8 cellular contexts compared by ENCODE assay signal in the genomic region with DNA sequence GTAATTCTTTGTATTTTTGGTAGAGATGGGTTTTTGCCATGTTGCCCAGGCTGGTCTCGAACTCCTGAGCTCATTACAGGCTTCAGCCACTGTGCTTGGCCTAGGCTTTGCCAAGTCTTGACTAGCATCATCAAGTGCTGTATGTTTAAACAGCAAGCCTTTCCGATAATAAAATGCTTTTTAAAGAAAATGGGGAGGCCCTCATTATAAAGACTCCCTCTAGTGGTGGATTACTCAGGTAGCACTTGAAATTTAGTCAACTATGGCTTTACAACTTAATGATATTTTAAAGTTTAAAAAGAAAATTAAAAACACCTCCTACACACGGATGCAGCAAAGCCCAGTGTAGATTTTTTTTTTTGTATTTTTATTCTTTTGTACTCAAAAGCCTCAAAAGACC.
DNase-seq lines count a peak whose midpoint lies in the region; ATAC-seq and TF ChIP-seq lines count a peak whose summit lies in the region.

No MANE protein-coding gene starts in this region.

- ATAC-seq in right lobe of liver (peak; percentile 27 to 45 (median 37)), HG02840 (IDR thresholded peaks at IDR 0.05; ENCODE audit: low FRiP score, unreplicated experiment) (no peak)

- H3K36me3 ChIP-seq in Caco-2 (ENCODE audit: control insufficient read depth, insufficient read depth, low read length): no peaks in the 10 kb centered on the region
- H3K36me3 ChIP-seq in adipocyte (ENCODE audit: control insufficient read depth, insufficient read depth, low read length, severe bottlenecking): no peaks in the 10 kb centered on the region
- H3K36me3 ChIP-seq in right lobe of liver: no peaks in the 10 kb centered on the region

- H3K36me3 Mint-ChIP-seq in Caco-2 (ENCODE audit: insufficient read depth, unreplicated experiment): no peaks in the 10 kb centered on the region

- TF ChIP-seq CTCF in Caco-2 (IDR thresholded peaks at IDR 0.05; ENCODE audit: insufficient read depth in 1 of 2, low read depth in 1 of 2, low read length in 1 of 2, severe bottlenecking in 1 of 2, unreplicated experiment in 1 of 2) (peak; percentile 39 to 54), right lobe of liver (IDR thresholded peaks at IDR 0.05) (peak; percentile 30 to 62 (median 57))

- H3K4me1 Mint-ChIP-seq in Caco-2 (ENCODE audit: low read depth, unreplicated experiment): no peaks in the 10 kb centered on the region

- TF ChIP-seq POLR2A in right lobe of liver (IDR thresholded peaks at IDR 0.05): no peak

- no peak overlapping the region for H3K4me3 Mint-ChIP-seq in Caco-2 (ENCODE audit: unreplicated experiment)

- WGBS in right lobe of liver (ENCODE audit: insufficient coverage, low coverage, low lambda C conversion rate, missing lambda C conversion rate): 12% methylated on average over 2 of the region's 3 CpGs

- no TSS peak for BruUV-seq in Caco-2 (replicated peaks; lab: Mats Ljungman, UMichigan)

- H3K9ac ChIP-seq in adipocyte (ENCODE audit: low read length): no peak overlapping the region

- POLR2A ChIA-PET in Caco-2 (lab: Charles Lee): no interaction called here

- H3K27me3 ChIP-seq in Caco-2 (replicated peaks; ENCODE audit: control insufficient read depth, insufficient read depth, low read length) (no peaks in the 10 kb centered on the region), adipocyte (replicated peaks; ENCODE audit: control insufficient read depth, insufficient read depth, low read length) (no peaks in the 10 kb centered on the region), right lobe of liver (no peaks in the 10 kb centered on the region)

- H3K9me3 Mint-ChIP-seq in Caco-2 (ENCODE audit: unreplicated experiment): no peaks in the 10 kb centered on the region

- H3K9me3 ChIP-seq in Caco-2 (no peaks in the 10 kb centered on the region), adipocyte (ENCODE audit: control insufficient read depth, low read length) (no peaks in the 10 kb centered on the region), right lobe of liver (no peaks in the 10 kb centered on the region)

- H3K4me3 ChIP-seq in Caco-2 (ENCODE audit: low read depth, low read length) (no peak overlapping the region), adipocyte (ENCODE audit: low read length) (no peak overlapping the region), right lobe of liver (no peak overlapping the region)

- no peaks in the 10 kb centered on the region for H3K4me1 ChIP-seq in Caco-2
- peaks cover 28% of the 10 kb centered on the region for H3K4me1 ChIP-seq in adipocyte (ENCODE audit: control insufficient read depth, insufficient read depth, low read length)
- no peaks in the 10 kb centered on the region for H3K4me1 ChIP-seq in right lobe of liver

- CTCF ChIA-PET in Caco-2 (lab: Charles Lee): no interaction called here

- DNase-seq in Caco-2 (no peak), HT-29 (ENCODE audit: low spot score) (peak; percentile 55), adipocyte (ENCODE audit: low read depth) (peak; percentile 61), right lobe of liver (no peak), cerebellar cortex (ENCODE audit: low spot score) (no peak), NCI-H748 (lab: John Stamatoyannopoulos, UW; ENCODE audit: unreplicated experiment) (no peak)
- DNase-seq in activated CD4-positive, alpha-beta T cell treated with anti-CD3 and anti-CD28 coated beads for 4 hours: no peak

- H3K27ac ChIP-seq in right lobe of liver: no peak overlapping the region

- H3K27me3 Mint-ChIP-seq in Caco-2 (ENCODE audit: insufficient read depth, unreplicated experiment): peaks cover 8% of the 10 kb centered on the region

- intact Hi-C loops in Caco-2 (cut with micrococcal nuclease; ENCODE audit: unreplicated experiment): no loop called here
- intact Hi-C loops in right lobe of liver (cut with DNase I): no loop called here

- H3K27ac Mint-ChIP-seq in Caco-2 (ENCODE audit: unreplicated experiment): no peak overlapping the region

Comparison
In these comparisons a context has a peak if more than half of its experiments do, and no peak if none do; other contexts are left out.
1. DNase-seq: peak in HT-29 (single experiment) and adipocyte (single experiment); none in Caco-2 (0 of 2), right lobe of liver (0 of 3), cerebellar cortex (single experiment), activated CD4-positive, alpha-beta T cell treated with anti-CD3 and anti-CD28 coated beads for 4 hours (0 of 2) and NCI-H748 (single experiment).